ENCODE assay signal across 28 cellular contexts in genomic region chr2:165196411-165196810, GRCh38. TPM values are rescaled to one million over a fixed set of nuclear protein-coding genes. Genes with fewer than 3 reads are reported as not detected.
DNase-seq lines count a peak whose midpoint lies in the region; ATAC-seq, FAIRE-seq and TF ChIP-seq lines count a peak whose summit lies in the region.
"Had no signal": no experiment of that assay in that cellular context is flagged by ENCODE, and none has a peak within 500 bp of the region (broad histone marks: within the 10 kb centered on the region; RNA-seq: fewer than 3 reads in every experiment).

No MANE protein-coding gene starts in this region.

- intact Hi-C loops in right lobe of liver (cut with DNase I), result no loop called here

- no peak overlapping the region for H3K4me2 ChIP-seq in GM23338

- H3K4me1 ChIP-seq in GM23338 (ENCODE audit: insufficient read depth) (no peaks in the 10 kb centered on the region), right lobe of liver (no peaks in the 10 kb centered on the region)
- H3K4me1 ChIP-seq: BE2C, HAP-1, SJCRH30 had no signal

- no peak overlapping the region for H3K4me3 Mint-ChIP-seq in GM23338
- H3K4me3 Mint-ChIP-seq: CD14-positive monocyte; CD8-positive, alpha-beta memory T cell; HFFc6 had no signal

- H3K27ac ChIP-seq in GM23338 (ENCODE audit: low read depth), result no peak overlapping the region
- no peak overlapping the region for H3K27ac ChIP-seq in right lobe of liver
- H3K27ac ChIP-seq: SJCRH30 had no signal

- ATAC-seq in GM23338, result no peak
- no peak for ATAC-seq in right lobe of liver
- ATAC-seq: SK-N-SH treated with all-trans-retinoic acid at 6 μM for 48 hours had no signal

- H3K27ac Mint-ChIP-seq in GM23338, result peak overlapping the region; percentile 40; the same call in 1 of the 2 replicates
- H3K27ac Mint-ChIP-seq: CD14-positive monocyte; CD8-positive, alpha-beta memory T cell; HFFc6 had no signal

- no peaks in the 10 kb centered on the region for H3K79me2 ChIP-seq in GM23338 (replicated peaks; ENCODE audit: insufficient read depth)

- no peaks in the 10 kb centered on the region for H3K9me3 Mint-ChIP-seq in GM23338
- H3K9me3 Mint-ChIP-seq: CD14-positive monocyte, HFFc6 had no signal

- no peaks in the 10 kb centered on the region for H3K27me3 Mint-ChIP-seq in GM23338 (ENCODE audit: insufficient read depth, low read depth, poor library complexity)

- WGBS in right lobe of liver (ENCODE audit: insufficient coverage, low coverage, low lambda C conversion rate, missing lambda C conversion rate), result 52% methylated on average over 4 of the region's 4 CpGs

- no peaks in the 10 kb centered on the region for H3K36me3 Mint-ChIP-seq in GM23338 (ENCODE audit: low read depth)
- H3K36me3 Mint-ChIP-seq: CD14-positive monocyte; CD8-positive, alpha-beta memory T cell had no signal

- H2AFZ ChIP-seq in GM23338, result no peak overlapping the region

- DNase-seq in ACHN (peak; percentile 85), GM23338 (ENCODE audit: low spot score) (no peak), RCC 7860 (ENCODE audit: low spot score) (peak; percentile 18), kidney tubule cell (ENCODE audit: low spot score) (peak; percentile 68), right lobe of liver (no peak), NCI-H2227 (lab: John Stamatoyannopoulos, UW; ENCODE audit: unreplicated experiment) (no peak)
- no peak for DNase-seq in stimulated activated CD4-positive, alpha-beta T cell treated with anti-CD3 and anti-CD28 coated beads, Interleukin-4, amount 100 ng/mL, for 24 hours
- DNase-seq: BE2C; Calu3; CD8-positive, alpha-beta memory T cell; DMS79; EL; GDM1; GOT3; HFFc6; IMR-90; KG1; MG63; NCI-H1417 treated with DMSO at 0.1 percent for 48 hours; NCI-H1694 treated with DMSO at 0.1 percent for 48 hours; NCI-H446; OCI-M1; SJCRH30; T-helper 2 cell had no signal

- TF ChIP-seq CTCF in GM23338 (conservative IDR thresholded peaks at IDR 0.05; ENCODE audit: low read depth in 2 of 2) (no peak), right lobe of liver (IDR thresholded peaks at IDR 0.05) (no peak)

- H3K4me3 ChIP-seq in GM23338 (no peak overlapping the region), right lobe of liver (no peak overlapping the region)
- H3K4me3 ChIP-seq: HAP-1, MG63, SJCRH30 had no signal

- H3K27me3 ChIP-seq in GM23338 (ENCODE audit: insufficient read depth) (no peaks in the 10 kb centered on the region), right lobe of liver (no peaks in the 10 kb centered on the region)
- H3K27me3 ChIP-seq: BE2C, MG63, SJCRH30 had no signal

- no peaks in the 10 kb centered on the region; the same call in 1 of the 2 replicates for H3K9me2 ChIP-seq in GM23338 (ENCODE audit: insufficient read depth)

- TF ChIP-seq POLR2A in right lobe of liver (IDR thresholded peaks at IDR 0.05), result no peak

- peaks cover 15% of the 10 kb centered on the region for H3K4me1 Mint-ChIP-seq in GM23338
- H3K4me1 Mint-ChIP-seq: CD8-positive, alpha-beta memory T cell had no signal

- H3F3A ChIP-seq in GM23338 (replicated peaks; ENCODE audit: low read depth), result no peaks in the 10 kb centered on the region

- no peaks in the 10 kb centered on the region for H3K36me3 ChIP-seq in GM23338 (ENCODE audit: insufficient read depth)
- no peaks in the 10 kb centered on the region for H3K36me3 ChIP-seq in right lobe of liver
- H3K36me3 ChIP-seq: BE2C, HAP-1, SJCRH30 had no signal

- FAIRE-seq in RCC 7860 (lab: Jason Lieb, UNC), result peak; percentile 80
- FAIRE-seq: GM12891 had no signal

- H3K9me3 ChIP-seq in right lobe of liver, result no peaks in the 10 kb centered on the region
- H3K9me3 ChIP-seq: BE2C, HAP-1, MG63, SJCRH30 had no signal

- H4K20me1 ChIP-seq in GM23338 (replicated peaks; ENCODE audit: insufficient read depth), result no peaks in the 10 kb centered on the region

- in situ Hi-C loops in ACHN (cut with HindIII; ENCODE audit: low pct_ligation_motif_present, low pct_unique_long_range_greater_than_20kb, low sequenced_read_pairs), result no loop called here

TF ChIP-seq in GM23338, 12 proteins besides CTCF, POLR2A, EP300 and RAD21:
- TF ChIP-seq, protein P1, sequence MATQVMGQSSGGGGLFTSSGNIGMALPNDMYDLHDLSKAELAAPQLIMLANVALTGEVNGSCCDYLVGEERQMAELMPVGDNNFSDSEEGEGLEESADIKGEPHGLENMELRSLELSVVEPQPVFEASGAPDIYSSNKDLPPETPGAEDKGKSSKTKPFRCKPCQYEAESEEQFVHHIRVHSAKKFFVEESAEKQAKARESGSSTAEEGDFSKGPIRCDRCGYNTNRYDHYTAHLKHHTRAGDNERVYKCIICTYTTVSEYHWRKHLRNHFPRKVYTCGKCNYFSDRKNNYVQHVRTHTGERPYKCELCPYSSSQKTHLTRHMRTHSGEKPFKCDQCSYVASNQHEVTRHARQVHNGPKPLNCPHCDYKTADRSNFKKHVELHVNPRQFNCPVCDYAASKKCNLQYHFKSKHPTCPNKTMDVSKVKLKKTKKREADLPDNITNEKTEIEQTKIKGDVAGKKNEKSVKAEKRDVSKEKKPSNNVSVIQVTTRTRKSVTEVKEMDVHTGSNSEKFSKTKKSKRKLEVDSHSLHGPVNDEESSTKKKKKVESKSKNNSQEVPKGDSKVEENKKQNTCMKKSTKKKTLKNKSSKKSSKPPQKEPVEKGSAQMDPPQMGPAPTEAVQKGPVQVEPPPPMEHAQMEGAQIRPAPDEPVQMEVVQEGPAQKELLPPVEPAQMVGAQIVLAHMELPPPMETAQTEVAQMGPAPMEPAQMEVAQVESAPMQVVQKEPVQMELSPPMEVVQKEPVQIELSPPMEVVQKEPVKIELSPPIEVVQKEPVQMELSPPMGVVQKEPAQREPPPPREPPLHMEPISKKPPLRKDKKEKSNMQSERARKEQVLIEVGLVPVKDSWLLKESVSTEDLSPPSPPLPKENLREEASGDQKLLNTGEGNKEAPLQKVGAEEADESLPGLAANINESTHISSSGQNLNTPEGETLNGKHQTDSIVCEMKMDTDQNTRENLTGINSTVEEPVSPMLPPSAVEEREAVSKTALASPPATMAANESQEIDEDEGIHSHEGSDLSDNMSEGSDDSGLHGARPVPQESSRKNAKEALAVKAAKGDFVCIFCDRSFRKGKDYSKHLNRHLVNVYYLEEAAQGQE (IDR thresholded peaks at IDR 0.05; ENCODE audit: unreplicated experiment), result no peak
- TF ChIP-seq STAT1 (IDR thresholded peaks at IDR 0.05; ENCODE audit: unreplicated experiment) (no peak), ZNF114 (CRISPR knock-in tag; IDR thresholded peaks at IDR 0.05) (no peak), ZNF331 (CRISPR knock-in tag; IDR thresholded peaks at IDR 0.05; ENCODE audit: low read depth) (no peak)

RNA-seq across cellular contexts. Expression of gene SCN3A, which starts 7.4 kb away (rescaled TPM):
- 0.66 TPM in 1 of 2 replicates, not detected in the other for total RNA-seq in GM23338 (2014; rRNA removed; shearing (Covaris generic))
- polyA plus RNA-seq in GM23338 (2016; fragmentation: Nextera tagmentation; extraction: Ambion mirVana), result not detected in 2 replicates
- under 1 TPM in 3 of 6 experiments, not detected in 3; 0.02 to 0.17 (median 0.06) TPM for total RNA-seq in right lobe of liver
- total RNA-seq: CD8-positive, alpha-beta memory T cell had no signal
- polyA plus RNA-seq: CD14-positive monocyte; CD8-positive, alpha-beta memory T cell had no signal

RNA-seq across cellular contexts. Expression of gene SCN2A, which starts 42.8 kb away (rescaled TPM):
- 0.52 and 0.82 TPM in 2 replicates for total RNA-seq in GM23338 (2014; rRNA removed; shearing (Covaris generic))
- polyA plus RNA-seq in GM23338 (2016; fragmentation: Nextera tagmentation; extraction: Ambion mirVana), result 0.45 and 0.52 TPM in 2 replicates
- total RNA-seq in right lobe of liver, result under 1 TPM in 2 of 6 experiments, not detected in 4; 0.12 to 0.27 TPM
- total RNA-seq: CD8-positive, alpha-beta memory T cell; SJCRH30 had no signal
- polyA plus RNA-seq: CD14-positive monocyte; CD8-positive, alpha-beta memory T cell had no signal

Comparison
In these comparisons a context has a peak if more than half of its experiments do, and no peak if none do; other contexts are left out.
1. DNase-seq: peak in ACHN (single experiment), RCC 7860 (single experiment) and kidney tubule cell (single experiment); none in GM23338 (single experiment), stimulated activated CD4-positive, alpha-beta T cell treated with anti-CD3 and anti-CD28 coated beads, Interleukin-4, amount 100 ng/mL, for 24 hours (single experiment), right lobe of liver (0 of 3) and NCI-H2227 (single experiment).